In the genomic region with DNA sequence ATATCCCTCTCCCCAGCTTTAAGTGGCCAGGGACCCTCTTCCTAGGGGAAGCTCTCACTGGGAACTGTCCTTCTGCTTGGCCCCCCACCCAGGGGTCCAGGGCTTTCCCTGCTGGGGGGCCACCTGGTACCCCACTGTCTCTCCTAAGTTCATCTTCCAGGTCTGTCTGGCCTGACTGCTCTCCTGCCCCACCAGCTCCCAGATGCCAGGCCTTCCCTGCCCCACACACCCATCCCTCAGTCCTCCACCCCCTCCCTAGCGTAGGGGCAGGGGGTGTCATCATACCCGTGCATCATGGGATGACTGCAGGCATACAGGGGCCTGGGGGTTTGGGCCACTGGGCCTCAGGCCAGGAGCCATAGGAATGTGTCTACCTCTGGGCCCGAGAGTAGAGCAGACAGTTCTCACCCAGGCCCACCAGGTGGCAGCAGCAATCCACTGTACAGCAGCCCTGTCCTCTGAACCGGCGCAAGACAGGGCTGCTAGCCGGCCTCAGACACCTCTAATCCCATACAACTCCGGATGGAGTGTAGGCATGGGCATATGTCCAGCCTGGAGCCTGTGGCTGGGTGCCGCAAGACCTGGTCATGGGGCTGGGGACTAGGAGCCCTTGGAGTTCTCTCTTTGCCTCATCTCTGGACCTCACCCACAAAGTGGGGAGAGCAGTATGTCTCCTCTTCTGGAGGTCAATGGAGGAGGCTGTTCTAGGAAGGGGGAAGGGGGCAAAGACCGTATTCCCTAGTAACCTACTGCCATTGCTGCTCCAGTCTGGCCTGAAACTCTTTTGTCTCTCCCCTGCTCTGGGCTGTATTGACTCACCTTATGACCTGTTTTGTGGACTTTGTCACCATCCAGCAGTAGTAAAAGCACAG, we compare ENCODE assay signal across 1 cellular context.
A peak's percentile ranks its signal among the peaks of the same experiment; 100 is the strongest.
TF ChIP-seq lines count a peak whose summit lies in the region.

No MANE protein-coding gene starts in this region.

TF ChIP-seq in IMR-90, 13 proteins besides CTCF, POLR2A, EP300 and RAD21:
- no peak for TF ChIP-seq RCOR1 (IDR thresholded peaks at IDR 0.05; ENCODE audit: insufficient replicate concordance, low read length)
- TF ChIP-seq SMC3 (IDR thresholded peaks at IDR 0.05; ENCODE audit: low read depth, low read length) = peak; percentile 87
- peak; percentile 18; the same call in 1 of the 2 replicates for TF ChIP-seq MAZ (IDR thresholded peaks at IDR 0.05; ENCODE audit: borderline replicate concordance, low read depth, low read length)
